17 cellular contexts compared by ENCODE assay signal in the genomic region with DNA sequence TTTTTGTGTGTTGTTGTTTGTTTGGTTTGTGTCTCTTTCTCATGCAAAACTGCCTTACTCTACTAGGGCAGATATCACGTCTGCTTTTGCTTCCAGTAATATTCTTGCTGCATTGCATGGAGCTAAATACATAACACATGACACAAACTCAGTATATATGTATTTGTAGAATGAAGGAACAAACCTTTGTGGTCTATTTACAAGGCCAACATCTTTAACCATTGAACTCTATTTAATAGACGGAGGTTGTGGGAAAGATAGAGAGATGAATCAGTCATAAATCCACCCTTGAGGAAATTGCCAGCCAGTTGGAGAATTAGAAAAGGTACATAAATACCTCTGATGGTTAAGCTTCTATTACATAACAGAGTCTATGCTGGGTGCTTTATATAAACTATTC. TPM values are rescaled to one million over a fixed set of nuclear protein-coding genes. Genes with fewer than 3 reads are reported as not detected.
"Had no signal": no experiment of that assay in that cellular context is flagged by ENCODE, and none has a peak within 500 bp of the region (broad histone marks: within the 10 kb centered on the region; RNA-seq: fewer than 3 reads in every experiment).

No MANE protein-coding gene starts in this region.

- DNase-seq: MM.1S, NCI-H1092 treated with DMSO at 0.1 percent for 48 hours, NCI-H1417, NCI-H1436 treated with DMSO at 0.1 percent for 48 hours, NCI-H1694, NCI-H187 treated with DMSO at 0.1 percent for 48 hours, NCI-H2029 treated with DMSO at 0.1 percent for 48 hours, NCI-H2171 treated with DMSO at 0.1 percent for 48 hours, NCI-H524 treated with DMSO at 0.1 percent for 48 hours, NCI-H69, NCI-H774, SHP77 had no signal

- ATAC-seq: Panc1, SK-N-SH treated with all-trans-retinoic acid at 6 μM for 48 hours had no signal

RNA-seq across cellular contexts. Expression of a gene that starts 26.0 kb away (rescaled TPM):
- total RNA-seq: HT-29, LHCN-M2, SK-MEL-5 had no signal
